In the genomic region with DNA sequence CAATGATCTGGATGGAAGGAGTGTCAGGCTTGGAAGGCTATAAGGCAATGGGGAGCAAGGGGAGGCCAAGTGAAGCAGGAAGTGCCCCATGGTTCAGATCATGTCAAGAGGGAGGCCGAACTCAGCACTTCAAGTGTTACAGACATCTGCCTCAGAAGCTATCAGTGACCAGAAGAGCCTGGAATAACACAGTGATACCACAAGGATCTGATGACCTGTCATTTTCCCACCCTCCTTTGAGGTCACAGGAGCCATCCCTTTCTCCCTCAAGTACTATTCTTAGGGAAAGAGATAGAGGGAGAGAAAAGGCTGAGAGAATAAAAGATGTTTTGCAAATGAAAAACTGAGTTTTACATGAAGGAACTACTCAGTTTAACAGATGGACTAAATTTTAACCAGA, we compare ENCODE assay signal across 34 cellular contexts.
"Had no signal": no experiment of that assay in that cellular context is flagged by ENCODE, and none has a peak within 500 bp of the region (broad histone marks: within the 10 kb centered on the region; RNA-seq: fewer than 3 reads in every experiment).

No MANE protein-coding gene starts in this region.

- H3K36me3 ChIP-seq: MG63 had no signal

- DNase-seq: Karpas-422, Kasumi-1, MG63, MM.1S, MV-4-11, NCI-H1048, NCI-H1092, NCI-H1092 treated with DMSO at 0.1 percent for 48 hours, NCI-H1105, NCI-H1105 treated with DMSO at 0.1 percent for 48 hours, NCI-H1417, NCI-H1417 treated with DMSO at 0.1 percent for 48 hours, NCI-H1436, NCI-H1436 treated with DMSO at 0.1 percent for 48 hours, NCI-H146, NCI-H1694, NCI-H187, NCI-H187 treated with DMSO at 0.1 percent for 48 hours, NCI-H1930, NCI-H2029, NCI-H2029 treated with DMSO at 0.1 percent for 48 hours, NCI-H2081, NCI-H2081 treated with DMSO at 0.1 percent for 48 hours, NCI-H2107, NCI-H2171, NCI-H2171 treated with DMSO at 0.1 percent for 48 hours, NCI-H2227 treated with DMSO at 0.1 percent for 48 hours, NCI-H226, NCI-H345, NCI-H446, NCI-H446 treated with DMSO at 0.1 percent for 48 hours, NCI-H510A, NCI-H510A treated with DMSO at 0.1 percent for 48 hours, NCI-H524 had no signal

- H3K27me3 ChIP-seq: MG63 had no signal

- H3K4me3 ChIP-seq: MG63 had no signal
